ENCODE assay signal across 8 cellular contexts in genomic region chr1:209202826-209203439, GRCh38.
A peak's percentile ranks its signal among the peaks of the same experiment; 100 is the strongest.
DNase-seq lines count a peak whose midpoint lies in the region; ATAC-seq and TF ChIP-seq lines count a peak whose summit lies in the region.

No MANE protein-coding gene starts in this region.

- TF ChIP-seq CTCF in breast epithelium (IDR thresholded peaks at IDR 0.05), result peak; percentile 51 to 72 (median 60)

- no peaks in the 10 kb centered on the region for H3K79me2 ChIP-seq in GM23248 (ENCODE audit: insufficient read depth)

- peaks cover 4% of the 10 kb centered on the region; the same call in 1 of the 2 replicates for H3K4me1 ChIP-seq in GM23248 (ENCODE audit: insufficient read depth)
- peaks cover 0 to 1% of the 10 kb centered on the region in 2 donors for H3K4me1 ChIP-seq in breast epithelium

- H3K9me2 ChIP-seq in GM23248 (ENCODE audit: insufficient read depth), result no peaks in the 10 kb centered on the region

- no peak overlapping the region for H3K4me3 ChIP-seq in GM23248
- no peak overlapping the region for H3K4me3 ChIP-seq in breast epithelium

- H4K20me1 ChIP-seq in GM23248 (ENCODE audit: insufficient read depth), result no peaks in the 10 kb centered on the region

- DNase-seq in COLO829 (ENCODE audit: low spot score), result peak; percentile 76
- DNase-seq in GM23248, result peak; percentile 60
- peak; percentile 90 for DNase-seq in NCI-H526 treated with DMSO at 0.1 percent for 48 hours (lab: John Stamatoyannopoulos, UW)
- DNase-seq in breast epithelium (ENCODE audit: low spot score in 2 of 2), result no peak
- DNase-seq in lung microvascular endothelial cell (ENCODE audit: low read depth in 2 of 2), result peak; percentile 51 to 73
- DNase-seq in DMS79 treated with DMSO at 0.1 percent for 48 hours (lab: John Stamatoyannopoulos, UW), result no peak

- no peaks in the 10 kb centered on the region for H3F3A ChIP-seq in GM23248 (ENCODE audit: insufficient read depth)

- no peak overlapping the region for H3K4me2 ChIP-seq in GM23248 (ENCODE audit: unreplicated experiment)

- no peak for ATAC-seq in GM19455 (IDR thresholded peaks at IDR 0.05; ENCODE audit: unreplicated experiment)
- no peak for ATAC-seq in HG02623 (IDR thresholded peaks at IDR 0.05; ENCODE audit: unreplicated experiment)

- H3K27ac ChIP-seq in GM23248, result no peak overlapping the region
- no peak overlapping the region for H3K27ac ChIP-seq in breast epithelium

- no peak overlapping the region for H2AFZ ChIP-seq in GM23248

- no peak overlapping the region for H3K9ac ChIP-seq in GM23248

- H3K36me3 ChIP-seq in GM23248 (ENCODE audit: low read depth), result no peaks in the 10 kb centered on the region
- no peaks in the 10 kb centered on the region for H3K36me3 ChIP-seq in breast epithelium

- in situ Hi-C loops in GM23248 (cut with MboI), result loop anchor here (25.0 kb wide), 1 partner anchor 234 kb away; no protein-coding TSS in a partner anchor

- TF ChIP-seq POLR2A in breast epithelium (IDR thresholded peaks at IDR 0.05), result no peak

- H3K27me3 ChIP-seq in GM23248 (replicated peaks; ENCODE audit: insufficient read depth), result peaks cover 18% of the 10 kb centered on the region; the same call in 1 of the 2 replicates
- no peaks in the 10 kb centered on the region for H3K27me3 ChIP-seq in breast epithelium

- H3K9me3 ChIP-seq in GM23248 (ENCODE audit: low read depth) (no peaks in the 10 kb centered on the region), breast epithelium (no peaks in the 10 kb centered on the region)

- 1 to 3% methylated on average over 4 of the region's 4 CpGs for WGBS in GM23248 (ENCODE audit: low coverage in 1 of 2, low lambda C conversion rate in 2 of 2, missing lambda C conversion rate in 2 of 2), 2 experiments

- intact Hi-C loops in breast epithelium (cut with DNase I; ENCODE audit: low total_unique reads), result no loop called here

Comparison
In these comparisons a context has a peak if more than half of its experiments do, and no peak if none do; other contexts are left out.
1. DNase-seq: peak in COLO829 (single experiment), GM23248 (single experiment), NCI-H526 treated with DMSO at 0.1 percent for 48 hours (single experiment) and lung microvascular endothelial cell (2 of 2); none in breast epithelium (0 of 2) and DMS79 treated with DMSO at 0.1 percent for 48 hours (single experiment).